Comparison of ENCODE assay signal across 8 cellular contexts in genomic region chr1:174217787-174218574, GRCh38. TPM values are rescaled to one million over a fixed set of nuclear protein-coding genes. Genes with fewer than 3 reads are reported as not detected.
DNase-seq lines count a peak whose midpoint lies in the region; ATAC-seq and TF ChIP-seq lines count a peak whose summit lies in the region.

No MANE protein-coding gene starts in this region.

- TF ChIP-seq CTCF in GM23338 (conservative IDR thresholded peaks at IDR 0.05; ENCODE audit: low read depth in 2 of 2) (peak in 1 of 2 experiments; percentile 93; a peak in 3 of 4 replicates), vagina (IDR thresholded peaks at IDR 0.05) (peak in 2 of 3 experiments; percentile 30 to 46)

- TF ChIP-seq POLR2A in vagina (IDR thresholded peaks at IDR 0.05), result no peak

- H3K9me2 ChIP-seq in GM23338 (ENCODE audit: insufficient read depth), result no peaks in the 10 kb centered on the region

- H3K27ac ChIP-seq in GM23338 (ENCODE audit: low read depth) (no peak overlapping the region), vagina (no peak overlapping the region)

- no peaks in the 10 kb centered on the region for H3K27me3 Mint-ChIP-seq in GM23338 (ENCODE audit: insufficient read depth, low read depth, poor library complexity)

- no peak overlapping the region for H3K4me3 Mint-ChIP-seq in GM23338

- H3K27me3 ChIP-seq in GM23338 (ENCODE audit: insufficient read depth) (no peaks in the 10 kb centered on the region), vagina (no peaks in the 10 kb centered on the region)

- no peak overlapping the region for H3K27ac Mint-ChIP-seq in GM23338

- intact Hi-C loops in vagina (cut with DNase I), result no loop called here
- intact Hi-C loops in head of caudate nucleus (cut with DNase I), result no loop called here

- no peaks in the 10 kb centered on the region for H4K20me1 ChIP-seq in GM23338 (replicated peaks; ENCODE audit: insufficient read depth)

- no peak overlapping the region for H3K4me2 ChIP-seq in GM23338

- H3K36me3 ChIP-seq in GM23338 (ENCODE audit: insufficient read depth), result no peaks in the 10 kb centered on the region
- H3K36me3 ChIP-seq in vagina, result peaks cover 0 to 11% of the 10 kb centered on the region in 2 donors

- H3K4me3 ChIP-seq in GM23338 (no peak overlapping the region), vagina (no peak overlapping the region)

- H3K9me3 ChIP-seq in vagina, result no peaks in the 10 kb centered on the region

- no peak overlapping the region for H2AFZ ChIP-seq in GM23338

- 0 out of 2 replicates have a peak, but pooled peaks cover 5% of the 10 kb centered on the region for H3K79me2 ChIP-seq in GM23338 (replicated peaks; ENCODE audit: insufficient read depth)

- ATAC-seq in GM23338 (peak; percentile 40; the same call in 1 of the 3 replicates), HG02981 (IDR thresholded peaks at IDR 0.05; ENCODE audit: unreplicated experiment) (no peak)

- H3K9me3 Mint-ChIP-seq in GM23338, result peaks cover 8% of the 10 kb centered on the region

- H3K4me1 Mint-ChIP-seq in GM23338, result no peaks in the 10 kb centered on the region

- no peaks in the 10 kb centered on the region for H3F3A ChIP-seq in GM23338 (replicated peaks; ENCODE audit: low read depth)

- H3K36me3 Mint-ChIP-seq in GM23338 (ENCODE audit: low read depth), result peaks cover 18% of the 10 kb centered on the region

- DNase-seq in EL (peak; percentile 39), GM23338 (ENCODE audit: low spot score) (peak; percentile 72), NCI-H2227 treated with DMSO at 0.1 percent for 48 hours (lab: John Stamatoyannopoulos, UW) (peak; percentile 8), T47D (ENCODE audit: low read depth in 1 of 2, low spot score in 1 of 2) (peak; percentile 16 to 60), left kidney (ENCODE audit: low read depth, low spot score) (peak; percentile 52), vagina (ENCODE audit: extremely low spot score in 2 of 2) (no peak), head of caudate nucleus (no peak)

- H3K4me1 ChIP-seq in GM23338 (ENCODE audit: insufficient read depth) (peaks cover 8% of the 10 kb centered on the region; the same call in 1 of the 2 replicates), vagina (no peaks in the 10 kb centered on the region)

- in situ Hi-C loops in T47D (cut with HindIII; ENCODE audit: low pct_unique_long_range_greater_than_20kb, low sequenced_read_pairs), result no loop called here

TF ChIP-seq in GM23338, 12 proteins besides CTCF, POLR2A, EP300 and RAD21 (continues in another document):
- TF ChIP-seq EZH2phosphoT487 (IDR thresholded peaks at IDR 0.05; ENCODE audit: unreplicated experiment) (no peak), NANOG (IDR thresholded peaks at IDR 0.05; ENCODE audit: borderline replicate concordance) (no peak), EZH2 (IDR thresholded peaks at IDR 0.05; ENCODE audit: low read depth, unreplicated experiment) (no peak), ZNF462 (CRISPR knock-in tag; IDR thresholded peaks at IDR 0.05) (no peak), ZNF331 (CRISPR knock-in tag; IDR thresholded peaks at IDR 0.05; ENCODE audit: low read depth) (no peak), JUNB (IDR thresholded peaks at IDR 0.05; ENCODE audit: unreplicated experiment) (no peak), POLR2AphosphoS5 (IDR thresholded peaks at IDR 0.05; ENCODE audit: low read depth) (no peak), CREB1 (CRISPR knock-in tag; IDR thresholded peaks at IDR 0.05; ENCODE audit: low read depth) (no peak)
- TF ChIP-seq, protein P1, sequence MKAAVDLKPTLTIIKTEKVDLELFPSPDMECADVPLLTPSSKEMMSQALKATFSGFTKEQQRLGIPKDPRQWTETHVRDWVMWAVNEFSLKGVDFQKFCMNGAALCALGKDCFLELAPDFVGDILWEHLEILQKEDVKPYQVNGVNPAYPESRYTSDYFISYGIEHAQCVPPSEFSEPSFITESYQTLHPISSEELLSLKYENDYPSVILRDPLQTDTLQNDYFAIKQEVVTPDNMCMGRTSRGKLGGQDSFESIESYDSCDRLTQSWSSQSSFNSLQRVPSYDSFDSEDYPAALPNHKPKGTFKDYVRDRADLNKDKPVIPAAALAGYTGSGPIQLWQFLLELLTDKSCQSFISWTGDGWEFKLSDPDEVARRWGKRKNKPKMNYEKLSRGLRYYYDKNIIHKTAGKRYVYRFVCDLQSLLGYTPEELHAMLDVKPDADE (IDR thresholded peaks at IDR 0.05), result no peak
- TF ChIP-seq, protein P2, sequence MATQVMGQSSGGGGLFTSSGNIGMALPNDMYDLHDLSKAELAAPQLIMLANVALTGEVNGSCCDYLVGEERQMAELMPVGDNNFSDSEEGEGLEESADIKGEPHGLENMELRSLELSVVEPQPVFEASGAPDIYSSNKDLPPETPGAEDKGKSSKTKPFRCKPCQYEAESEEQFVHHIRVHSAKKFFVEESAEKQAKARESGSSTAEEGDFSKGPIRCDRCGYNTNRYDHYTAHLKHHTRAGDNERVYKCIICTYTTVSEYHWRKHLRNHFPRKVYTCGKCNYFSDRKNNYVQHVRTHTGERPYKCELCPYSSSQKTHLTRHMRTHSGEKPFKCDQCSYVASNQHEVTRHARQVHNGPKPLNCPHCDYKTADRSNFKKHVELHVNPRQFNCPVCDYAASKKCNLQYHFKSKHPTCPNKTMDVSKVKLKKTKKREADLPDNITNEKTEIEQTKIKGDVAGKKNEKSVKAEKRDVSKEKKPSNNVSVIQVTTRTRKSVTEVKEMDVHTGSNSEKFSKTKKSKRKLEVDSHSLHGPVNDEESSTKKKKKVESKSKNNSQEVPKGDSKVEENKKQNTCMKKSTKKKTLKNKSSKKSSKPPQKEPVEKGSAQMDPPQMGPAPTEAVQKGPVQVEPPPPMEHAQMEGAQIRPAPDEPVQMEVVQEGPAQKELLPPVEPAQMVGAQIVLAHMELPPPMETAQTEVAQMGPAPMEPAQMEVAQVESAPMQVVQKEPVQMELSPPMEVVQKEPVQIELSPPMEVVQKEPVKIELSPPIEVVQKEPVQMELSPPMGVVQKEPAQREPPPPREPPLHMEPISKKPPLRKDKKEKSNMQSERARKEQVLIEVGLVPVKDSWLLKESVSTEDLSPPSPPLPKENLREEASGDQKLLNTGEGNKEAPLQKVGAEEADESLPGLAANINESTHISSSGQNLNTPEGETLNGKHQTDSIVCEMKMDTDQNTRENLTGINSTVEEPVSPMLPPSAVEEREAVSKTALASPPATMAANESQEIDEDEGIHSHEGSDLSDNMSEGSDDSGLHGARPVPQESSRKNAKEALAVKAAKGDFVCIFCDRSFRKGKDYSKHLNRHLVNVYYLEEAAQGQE (IDR thresholded peaks at IDR 0.05; ENCODE audit: unreplicated experiment), result no peak

RNA-seq across cellular contexts. Expression of gene RABGAP1L, which starts 58.7 kb away (rescaled TPM):
- total RNA-seq in GM23338 (2014; rRNA removed; shearing (Covaris generic)), result 83.2 and 85.5 TPM in 2 replicates
- polyA plus RNA-seq in GM23338 (2016; fragmentation: Nextera tagmentation; extraction: Ambion mirVana), result 113 and 136 TPM in 2 replicates
- total RNA-seq in vagina, result 40.0 TPM

Comparison
In these comparisons a context has a peak if more than half of its experiments do, and no peak if none do; other contexts are left out.
1. DNase-seq: peak in EL (single experiment), GM23338 (single experiment), NCI-H2227 treated with DMSO at 0.1 percent for 48 hours (single experiment), T47D (2 of 2) and left kidney (single experiment); none in vagina (0 of 2) and head of caudate nucleus (0 of 42).